Comparison of ENCODE assay signal across 27 cellular contexts in genomic region chr6:134658596-134658995, GRCh38.
"Had no signal": no experiment of that assay in that cellular context is flagged by ENCODE, and none has a peak within 500 bp of the region (broad histone marks: within the 10 kb centered on the region; RNA-seq: fewer than 3 reads in every experiment).

No MANE protein-coding gene starts in this region.

- H3K4me3 Mint-ChIP-seq: activated CD4-positive, alpha-beta T cell treated with anti-CD3 and anti-CD28 coated beads for 36 hours; activated naive CD8-positive, alpha-beta T cell; activated T-cell treated with anti-CD3 and anti-CD28 coated beads, Interleukin-2, amount 50 U/mL, for 72 hours; memory B cell; natural killer cell; neural progenitor cell; T-cell; T-helper 2 cell treated with Interferon-gamma antibody and Interleukin-4, amounts not matched to agents 5 μg/mL and 100 μg/mL, for 36 hours had no signal

- H3K36me3 ChIP-seq: cardiac muscle cell, gastrocnemius medialis, neural progenitor cell, right atrium auricular region, tibial nerve had no signal

- DNase-seq: activated CD4-positive, alpha-beta T cell treated with anti-CD3 and anti-CD28 coated beads for 36 hours; activated CD4-positive, alpha-beta T cell treated with anti-CD3 and anti-CD28 coated beads, Interleukin-2, amount 50 U/mL, for 4 hours; activated CD4-positive, CD25-positive, alpha-beta regulatory T cell; activated effector memory CD4-positive, alpha-beta T cell treated with Interleukin-2 at 50 U/mL for 16 hours; activated naive CD4-positive, alpha-beta T cell treated with Interleukin-2 at 50 U/mL for 16 hours; activated T-cell treated with anti-CD3 and anti-CD28 coated beads for 4 hours; activated T-cell treated with anti-CD3 and anti-CD28 coated beads, Interleukin-2, amount 50 U/mL, for 72 hours; aorta; body of pancreas; cerebellar nuclear complex; cortex of kidney; gastrocnemius medialis; glutamatergic neuron; kidney; natural killer cell; occipital lobe; stimulated activated CD4-positive, alpha-beta T cell treated with anti-CD3 and anti-CD28 coated beads, Interleukin-2, amount 100 ng/mL, for 48 hours; stimulated activated naive CD4-positive, alpha-beta T cell treated with Interleukin-2 at 50 U/mL for 16 hours; T-cell had no signal

- H3K4me2 ChIP-seq: neural progenitor cell had no signal

- H3K4me1 Mint-ChIP-seq: activated CD4-positive, alpha-beta T cell treated with anti-CD3 and anti-CD28 coated beads for 36 hours; memory B cell; natural killer cell; neural progenitor cell had no signal

- H2AFZ ChIP-seq: neural progenitor cell had no signal

- H3K27ac ChIP-seq: body of pancreas, cardiac muscle cell, gastrocnemius medialis, neural progenitor cell, right atrium auricular region, tibial nerve had no signal

- H3K9me3 Mint-ChIP-seq: activated T-cell treated with anti-CD3 and anti-CD28 coated beads, Interleukin-2, amount 50 U/mL, for 72 hours; memory B cell; natural killer cell; neural progenitor cell; T-cell; T-helper 2 cell treated with Interferon-gamma antibody and Interleukin-4, amounts not matched to agents 5 μg/mL and 100 μg/mL, for 36 hours had no signal

- H3K9ac ChIP-seq: neural progenitor cell had no signal

- H3K27me3 ChIP-seq: body of pancreas, cardiac muscle cell, gastrocnemius medialis, neural progenitor cell, right atrium auricular region, tibial nerve had no signal

- FAIRE-seq: endothelial cell of umbilical vein, kidney had no signal

- H3K9me3 ChIP-seq: body of pancreas, gastrocnemius medialis, right atrium auricular region, tibial nerve had no signal

- ATAC-seq: activated CD4-positive, alpha-beta T cell treated with anti-CD3 and anti-CD28 coated beads for 36 hours; activated T-cell treated with anti-CD3 and anti-CD28 coated beads, Interleukin-2, amount 50 U/mL, for 72 hours; body of pancreas; gastrocnemius medialis; natural killer cell; T-cell had no signal

- H3K4me1 ChIP-seq: body of pancreas, gastrocnemius medialis, neural progenitor cell, right atrium auricular region, tibial nerve had no signal

- H3K36me3 Mint-ChIP-seq: activated naive CD8-positive, alpha-beta T cell; memory B cell; natural killer cell; neural progenitor cell; T-cell had no signal

- H3K4me3 ChIP-seq: body of pancreas, cardiac muscle cell, gastrocnemius medialis, neural progenitor cell, right atrium auricular region, tibial nerve had no signal

- H3K27me3 Mint-ChIP-seq: activated naive CD8-positive, alpha-beta T cell had no signal

- H3K27ac Mint-ChIP-seq: activated CD4-positive, alpha-beta T cell treated with anti-CD3 and anti-CD28 coated beads for 36 hours; activated naive CD8-positive, alpha-beta T cell; activated T-cell treated with anti-CD3 and anti-CD28 coated beads, Interleukin-2, amount 50 U/mL, for 72 hours; memory B cell; natural killer cell; neural progenitor cell; T-cell; T-helper 2 cell treated with Interferon-gamma antibody and Interleukin-4, amounts not matched to agents 5 μg/mL and 100 μg/mL, for 36 hours had no signal
